9 cellular contexts compared by ENCODE assay signal in genomic region chr12:106135781-106136180, GRCh38. TPM values are rescaled to one million over a fixed set of nuclear protein-coding genes. Genes with fewer than 3 reads are reported as not detected.
A peak's percentile ranks its signal among the peaks of the same experiment; 100 is the strongest.
DNase-seq lines count a peak whose midpoint lies in the region; ATAC-seq and TF ChIP-seq lines count a peak whose summit lies in the region.
"Had no signal": no experiment of that assay in that cellular context is flagged by ENCODE, and none has a peak within 500 bp of the region (broad histone marks: within the 10 kb centered on the region; RNA-seq: fewer than 3 reads in every experiment).

No MANE protein-coding gene starts in this region.

- intact Hi-C loops in activated CD4-positive, alpha-beta memory T cell treated with anti-CD3 and anti-CD28 coated beads for 36 hours (cut with micrococcal nuclease) = loop anchor here (1.0 to 5.0 kb wide), 3 partner anchors 87 to 715 kb away; no protein-coding TSS in a partner anchor

- H3K9me3 Mint-ChIP-seq in activated CD4-positive, alpha-beta memory T cell treated with anti-CD3 and anti-CD28 coated beads for 36 hours = no peaks in the 10 kb centered on the region
- H3K9me3 Mint-ChIP-seq: IgD-negative memory B cell had no signal

- ATAC-seq in RWPE2 (ENCODE audit: low read depth) = no peak
- no peak for ATAC-seq in GM19395 (IDR thresholded peaks at IDR 0.05; ENCODE audit: unreplicated experiment)

- no peaks in the 10 kb centered on the region for H3K27me3 ChIP-seq in RWPE2 (ENCODE audit: insufficient read depth, poor library complexity, severe bottlenecking)

- H3K27ac Mint-ChIP-seq in activated CD4-positive, alpha-beta memory T cell treated with anti-CD3 and anti-CD28 coated beads for 36 hours = no peak overlapping the region

- peaks cover 13% of the 10 kb centered on the region for H3K4me1 Mint-ChIP-seq in activated CD4-positive, alpha-beta memory T cell treated with anti-CD3 and anti-CD28 coated beads for 36 hours (ENCODE audit: low read depth)

- H3K36me3 ChIP-seq in RWPE2 (ENCODE audit: low read depth) = no peaks in the 10 kb centered on the region; the same call in 1 of the 2 replicates

- CTCF ChIA-PET in activated CD4-positive, alpha-beta memory T cell treated with anti-CD3 and anti-CD28 coated beads for 36 hours (lab: Charles Lee) = interaction anchor here (0.6 to 5.1 kb wide), 16 partner anchors 9 to 719 kb away, joined by 3 to 80 read pairs (median 7); no protein-coding TSS in a partner anchor

- POLR2A ChIA-PET in activated CD4-positive, alpha-beta memory T cell treated with anti-CD3 and anti-CD28 coated beads for 36 hours (lab: Charles Lee) = no interaction called here

- H3K4me1 ChIP-seq in RWPE2 (ENCODE audit: insufficient read depth, poor library complexity, severe bottlenecking) = peaks cover 42% of the 10 kb centered on the region

- TF ChIP-seq CTCF in RWPE2 (IDR thresholded peaks at IDR 0.05; ENCODE audit: poor library complexity, severe bottlenecking) (no peak), fibroblast of villous mesenchyme (IDR thresholded peaks at IDR 0.05; ENCODE audit: insufficient read depth, low read depth, low read length) (no peak)

- H3K27ac ChIP-seq in RWPE2 (ENCODE audit: poor library complexity, severe bottlenecking) = peak overlapping the region; percentile 79

- H3K4me3 Mint-ChIP-seq in activated CD4-positive, alpha-beta memory T cell treated with anti-CD3 and anti-CD28 coated beads for 36 hours = no peak overlapping the region

- H3K9me3 ChIP-seq in RWPE2 (ENCODE audit: severe bottlenecking) = no peaks in the 10 kb centered on the region

- H3K36me3 Mint-ChIP-seq in activated CD4-positive, alpha-beta memory T cell treated with anti-CD3 and anti-CD28 coated beads for 36 hours = no peaks in the 10 kb centered on the region
- H3K36me3 Mint-ChIP-seq: IgD-negative memory B cell had no signal

- peak; percentile 61 for DNase-seq in ELR (ENCODE audit: low read depth)
- no peak for DNase-seq in RWPE2 (ENCODE audit: low spot score)
- peak; percentile 78 for DNase-seq in fibroblast of villous mesenchyme (ENCODE audit: low read depth)
- DNase-seq in renal cortical epithelial cell (ENCODE audit: low read depth) = peak; percentile 57
- DNase-seq in GF-D8 (lab: John Stamatoyannopoulos, UW) = no peak
- no peak for DNase-seq in activated CD4-positive, alpha-beta memory T cell treated with anti-CD3 and anti-CD28 coated beads for 36 hours
- DNase-seq in mucosa of gallbladder (ENCODE audit: low spot score) = no peak

- H3K4me3 ChIP-seq in RWPE2 (ENCODE audit: severe bottlenecking) = no peak overlapping the region
- H3K4me3 ChIP-seq in fibroblast of villous mesenchyme (ENCODE audit: low read depth, low read length) = peak overlapping the region; percentile 78

- H3K27me3 Mint-ChIP-seq in activated CD4-positive, alpha-beta memory T cell treated with anti-CD3 and anti-CD28 coated beads for 36 hours = peaks cover 61% of the 10 kb centered on the region

RNA-seq across cellular contexts. Expression of gene NUAK1, which starts 3.0 kb away (rescaled TPM):
- total RNA-seq in fibroblast of villous mesenchyme (82.8 and 84.6 TPM in 2 replicates), renal cortical epithelial cell (10.8 and 21.4 TPM in 2 replicates), mucosa of gallbladder (11.4 TPM)
- under 1 TPM in 1 of 2 experiments, not detected in 1; 0.05 TPM for total RNA-seq in activated CD4-positive, alpha-beta memory T cell treated with anti-CD3 and anti-CD28 coated beads for 36 hours

Comparison
In these comparisons a context has a peak if more than half of its experiments do, and no peak if none do; other contexts are left out.
1. DNase-seq: peak in ELR (single experiment), fibroblast of villous mesenchyme (single experiment) and renal cortical epithelial cell (single experiment); none in RWPE2 (single experiment), GF-D8 (single experiment), activated CD4-positive, alpha-beta memory T cell treated with anti-CD3 and anti-CD28 coated beads for 36 hours (single experiment) and mucosa of gallbladder (single experiment).
2. RNA of gene NUAK1, which starts 3.0 kb away (total RNA-seq): 82.8 to 84.6 TPM in fibroblast of villous mesenchyme, 11.4 TPM in mucosa of gallbladder (single experiment) and 10.8 to 21.4 TPM in renal cortical epithelial cell; 0.05 TPM in activated CD4-positive, alpha-beta memory T cell treated with anti-CD3 and anti-CD28 coated beads for 36 hours; every median in the first group is over 10 times any median in the second.